Comparison of ENCODE assay signal across 8 cellular contexts in genomic region chr5:148457183-148457620, GRCh38.
DNase-seq lines count a peak whose midpoint lies in the region; ATAC-seq and TF ChIP-seq lines count a peak whose summit lies in the region.

No MANE protein-coding gene starts in this region.

- no peak overlapping the region for H3K18ac ChIP-seq in mesendoderm (ENCODE audit: low read length)

- no peak overlapping the region for H3K56ac ChIP-seq in mesendoderm (ENCODE audit: low read length)

- H4K5ac ChIP-seq in mesendoderm (ENCODE audit: low read length), result no peak overlapping the region

- CTCF ChIA-PET in CD4-positive, alpha-beta memory T cell (lab: Charles Lee; ENCODE audit: partially characterized antibody), result interaction anchor here (1.0 to 1.1 kb wide), 2 partner anchors 13 to 15 kb away, joined by 3 to 4 read pairs; no protein-coding TSS in a partner anchor

- H3K4me3 Mint-ChIP-seq in CD4-positive, alpha-beta memory T cell, result no peak overlapping the region

- H2BK120ac ChIP-seq in mesendoderm (ENCODE audit: low read depth, low read length), result no peak overlapping the region

- H3K27me3 Mint-ChIP-seq in CD4-positive, alpha-beta memory T cell, result peaks cover 14 to 17% of the 10 kb centered on the region in 2 donors

- H3K27ac Mint-ChIP-seq in CD4-positive, alpha-beta memory T cell, result no peak overlapping the region

- no peaks in the 10 kb centered on the region for H3K79me1 ChIP-seq in mesendoderm (ENCODE audit: low read length)

- peaks cover 0 to 1% (median under 1%) of the 10 kb centered on the region in 4 donors for H3K4me1 Mint-ChIP-seq in CD4-positive, alpha-beta memory T cell

- H3K4ac ChIP-seq in mesendoderm (ENCODE audit: low read depth, low read length), result no peak overlapping the region

- no peaks in the 10 kb centered on the region for H3K9me2 ChIP-seq in MM.1S (replicated peaks; ENCODE audit: insufficient read depth, low read length)

- H2BK5ac ChIP-seq in mesendoderm (ENCODE audit: low read length), result no peak overlapping the region

- H3K4me1 ChIP-seq in CD4-positive, alpha-beta memory T cell (ENCODE audit: insufficient read depth, low read length), result no peaks in the 10 kb centered on the region
- no peaks in the 10 kb centered on the region for H3K4me1 ChIP-seq in MM.1S (ENCODE audit: low read length)
- H3K4me1 ChIP-seq in mesendoderm (ENCODE audit: control insufficient read depth, low read depth, low read length), result peaks cover 14% of the 10 kb centered on the region

- H3K9me3 Mint-ChIP-seq in CD4-positive, alpha-beta memory T cell, result no peaks in the 10 kb centered on the region

- H3K36me3 ChIP-seq in CD4-positive, alpha-beta memory T cell (ENCODE audit: insufficient read depth, low read length), result no peaks in the 10 kb centered on the region
- H3K36me3 ChIP-seq in MM.1S (replicated peaks; ENCODE audit: insufficient read depth, low read length) (no peaks in the 10 kb centered on the region), mesendoderm (ENCODE audit: control insufficient read depth, insufficient read depth, low read length) (no peaks in the 10 kb centered on the region)

- POLR2A ChIA-PET in CD4-positive, alpha-beta memory T cell (lab: Charles Lee; ENCODE audit: partially characterized antibody), result no interaction called here

- no peaks in the 10 kb centered on the region for H3K36me3 Mint-ChIP-seq in CD4-positive, alpha-beta memory T cell

- H4K20me1 ChIP-seq in MM.1S (ENCODE audit: insufficient read depth, low read length), result no peaks in the 10 kb centered on the region

- DNase-seq in CD4-positive, alpha-beta memory T cell, result peak in 4 of 5 donors; percentile 8 to 21 (median 13)
- DNase-seq in MM.1S, result no peak
- peak; percentile 11 to 20 for DNase-seq in activated CD4-positive, alpha-beta T cell treated with anti-CD3 and anti-CD28 coated beads, Interleukin-2, amount 50 U/mL, for 4 hours
- peak; percentile 83 for DNase-seq in mesendoderm
- DNase-seq in globus pallidus (ENCODE audit: low spot score), result no peak
- no peak for DNase-seq in cerebellar cortex (ENCODE audit: low spot score)

- H3K23ac ChIP-seq in mesendoderm (ENCODE audit: low read length), result no peak overlapping the region

- no peak overlapping the region for H3K27ac ChIP-seq in CD4-positive, alpha-beta memory T cell (ENCODE audit: low read depth, low read length)
- H3K27ac ChIP-seq in MM.1S (ENCODE audit: low read length), result no peak overlapping the region
- H3K27ac ChIP-seq in mesendoderm (ENCODE audit: low read depth, low read length), result no peak overlapping the region

- H3K79me2 ChIP-seq in MM.1S (ENCODE audit: low read length) (no peaks in the 10 kb centered on the region), mesendoderm (ENCODE audit: control insufficient read depth, insufficient read depth, low read length) (no peaks in the 10 kb centered on the region)

- peak; percentile 64 for ATAC-seq in GM19452 (IDR thresholded peaks at IDR 0.05; ENCODE audit: unreplicated experiment)
- no peak for ATAC-seq in HG02571 (IDR thresholded peaks at IDR 0.05; ENCODE audit: unreplicated experiment)

- H2BK15ac ChIP-seq in mesendoderm (replicated peaks; ENCODE audit: low read depth), result no peak overlapping the region

- TF ChIP-seq CTCF in MM.1S (IDR thresholded peaks at IDR 0.05; ENCODE audit: low read length), result peak; percentile 16

- no peaks in the 10 kb centered on the region for H3F3A ChIP-seq in MM.1S (ENCODE audit: insufficient read depth, low read length)

- intact Hi-C loops in CD4-positive, alpha-beta memory T cell (cut with micrococcal nuclease), result loop anchor here (2.0 kb wide), 1 partner anchor 278 kb away; no protein-coding TSS in a partner anchor

- peaks cover 5% of the 10 kb centered on the region for H3K27me3 ChIP-seq in CD4-positive, alpha-beta memory T cell (ENCODE audit: insufficient read depth, low read length)
- H3K27me3 ChIP-seq in MM.1S (replicated peaks; ENCODE audit: insufficient read depth, low read length) (no peaks in the 10 kb centered on the region), mesendoderm (ENCODE audit: insufficient read depth, low read length, poor library complexity) (no peaks in the 10 kb centered on the region)

- no peak overlapping the region for H3K4me3 ChIP-seq in CD4-positive, alpha-beta memory T cell (ENCODE audit: low read length in 2 of 2)
- H3K4me3 ChIP-seq in MM.1S (ENCODE audit: low read length), result no peak overlapping the region
- no peak overlapping the region for H3K4me3 ChIP-seq in mesendoderm (ENCODE audit: low read length)

- no peaks in the 10 kb centered on the region for H3K9me3 ChIP-seq in CD4-positive, alpha-beta memory T cell (ENCODE audit: control insufficient read depth in 1 of 2, low read length in 2 of 2)
- no peaks in the 10 kb centered on the region for H3K9me3 ChIP-seq in MM.1S (replicated peaks; ENCODE audit: insufficient read depth, low read length)

- H2AK5ac ChIP-seq in mesendoderm (ENCODE audit: low read length), result no peak overlapping the region

- WGBS in mesendoderm (ENCODE audit: extremely low coverage, insufficient coverage, low lambda C conversion rate), result no CpG with 5 or more reads among the region's 5 CpGs

- no peak overlapping the region for H2AFZ ChIP-seq in MM.1S (ENCODE audit: low read length)

- H3K4me2 ChIP-seq in MM.1S (ENCODE audit: low read depth, low read length) (no peak overlapping the region), mesendoderm (ENCODE audit: low read length) (no peak overlapping the region)

- H3K9ac ChIP-seq in MM.1S (ENCODE audit: low read length) (no peak overlapping the region), mesendoderm (ENCODE audit: low read length) (no peak overlapping the region)

- H4K8ac ChIP-seq in mesendoderm (ENCODE audit: low read depth, low read length), result no peak overlapping the region

Comparison
In these comparisons a context has a peak if more than half of its experiments do, and no peak if none do; other contexts are left out.
1. DNase-seq: peak in CD4-positive, alpha-beta memory T cell (4 of 5), activated CD4-positive, alpha-beta T cell treated with anti-CD3 and anti-CD28 coated beads, Interleukin-2, amount 50 U/mL, for 4 hours (2 of 2) and mesendoderm (single experiment); none in MM.1S (single experiment), globus pallidus (single experiment) and cerebellar cortex (single experiment).